In the genomic region with DNA sequence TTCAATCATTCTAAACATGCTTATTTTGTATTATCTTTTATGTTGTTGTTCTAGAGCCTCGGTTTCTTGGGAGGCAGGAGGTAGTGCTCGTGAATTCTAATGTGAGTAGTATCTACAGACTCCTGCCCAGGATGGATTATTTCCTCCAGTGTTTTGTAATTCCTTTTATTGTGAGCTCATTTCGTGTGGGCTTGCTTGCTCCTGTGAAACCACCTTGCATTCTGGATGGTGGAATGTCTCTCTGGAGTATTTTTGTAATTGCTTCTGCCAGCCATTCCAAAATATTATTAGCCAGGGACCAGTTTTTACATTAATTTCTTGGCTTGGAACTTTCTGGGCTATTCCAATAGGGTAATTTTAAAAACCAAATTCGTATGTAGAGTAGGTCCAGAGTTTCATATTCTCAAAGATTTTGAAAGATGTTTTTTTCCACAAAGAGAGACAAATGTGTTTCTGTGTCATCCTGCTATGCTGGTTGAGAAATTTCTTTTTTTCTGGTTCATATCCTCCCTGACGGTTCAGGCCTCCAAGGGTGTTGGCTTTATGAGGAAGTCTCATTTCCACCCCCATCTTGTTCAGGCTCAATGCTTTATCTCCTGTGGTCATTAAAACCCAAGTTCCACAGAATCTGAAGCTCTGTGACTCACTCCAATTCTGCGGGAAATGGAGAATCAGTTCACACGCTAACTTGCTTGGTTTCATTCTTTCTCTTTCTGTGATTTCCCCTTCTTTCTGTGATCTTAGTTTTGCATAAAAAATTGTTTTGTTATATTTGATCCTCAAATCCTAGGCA, we compare ENCODE assay signal across 9 cellular contexts. TPM values are rescaled to one million over a fixed set of nuclear protein-coding genes. Genes with fewer than 3 reads are reported as not detected.
DNase-seq lines count a peak whose midpoint lies in the region; ATAC-seq and TF ChIP-seq lines count a peak whose summit lies in the region.
"Had no signal": no experiment of that assay in that cellular context is flagged by ENCODE, and none has a peak within 500 bp of the region (broad histone marks: within the 10 kb centered on the region; RNA-seq: fewer than 3 reads in every experiment).

No MANE protein-coding gene starts in this region.

- H3K9me3 ChIP-seq in GM23248 (ENCODE audit: low read depth) (no peaks in the 10 kb centered on the region), RWPE2 (ENCODE audit: severe bottlenecking) (no peaks in the 10 kb centered on the region)

- no peaks in the 10 kb centered on the region for H4K20me1 ChIP-seq in GM23248 (ENCODE audit: insufficient read depth)

- no peaks in the 10 kb centered on the region for H3K79me2 ChIP-seq in GM23248 (ENCODE audit: insufficient read depth)

- no peaks in the 10 kb centered on the region for H3K9me3 Mint-ChIP-seq in glutamatergic neuron (ENCODE audit: unreplicated experiment)

- H3K36me3 ChIP-seq in GM23248 (ENCODE audit: low read depth) (no peaks in the 10 kb centered on the region), RWPE2 (ENCODE audit: low read depth) (no peaks in the 10 kb centered on the region)
- H3K36me3 ChIP-seq: cardiac muscle cell had no signal

- peak overlapping the region; percentile 75 for H3K4me2 ChIP-seq in GM23248 (ENCODE audit: unreplicated experiment)

- in situ Hi-C loops in GM23248 (cut with MboI), result no loop called here

- no peaks in the 10 kb centered on the region for H3K9me2 ChIP-seq in GM23248 (ENCODE audit: insufficient read depth)

- H3K27me3 ChIP-seq in GM23248 (replicated peaks; ENCODE audit: insufficient read depth), result no peaks in the 10 kb centered on the region
- H3K27me3 ChIP-seq in RWPE2 (ENCODE audit: insufficient read depth, poor library complexity, severe bottlenecking), result no peaks in the 10 kb centered on the region
- H3K27me3 ChIP-seq: cardiac muscle cell had no signal

- no peak overlapping the region for H3K27ac Mint-ChIP-seq in glutamatergic neuron (ENCODE audit: unreplicated experiment)

- WGBS in GM23248 (ENCODE audit: low coverage in 1 of 2, low lambda C conversion rate in 2 of 2, missing lambda C conversion rate in 2 of 2), 2 experiments, result 22 to 23% methylated on average over 7 of the region's 7 CpGs

- H3K4me3 Mint-ChIP-seq in glutamatergic neuron (ENCODE audit: unreplicated experiment), result no peak overlapping the region

- no peaks in the 10 kb centered on the region for H3K36me3 Mint-ChIP-seq in glutamatergic neuron (ENCODE audit: unreplicated experiment)

- DNase-seq in GM23248 (peak; percentile 98), RWPE2 (ENCODE audit: low spot score) (no peak), fibroblast of gingiva (ENCODE audit: low read depth) (peak; percentile 90), DMS79 (lab: John Stamatoyannopoulos, UW) (no peak), Ammon's horn (ENCODE audit: low spot score) (no peak), NCI-H1105 (lab: John Stamatoyannopoulos, UW) (no peak), glutamatergic neuron (no peak)
- DNase-seq in stimulated activated CD4-positive, alpha-beta T cell treated with anti-CD3 and anti-CD28 coated beads, Interleukin-2, amount 100 ng/mL, for 24 hours, result peak; percentile 19 to 23

- no peaks in the 10 kb centered on the region for H3K27me3 Mint-ChIP-seq in glutamatergic neuron (ENCODE audit: unreplicated experiment)

- H3K9ac ChIP-seq in GM23248, result peak overlapping the region; percentile 77

- peaks cover 56% of the 10 kb centered on the region for H3F3A ChIP-seq in GM23248 (ENCODE audit: insufficient read depth)

- H3K4me1 Mint-ChIP-seq in glutamatergic neuron (ENCODE audit: low read depth, unreplicated experiment), result no peaks in the 10 kb centered on the region

- H3K4me3 ChIP-seq in GM23248 (peak overlapping the region; percentile 48), RWPE2 (ENCODE audit: severe bottlenecking) (no peak overlapping the region)
- H3K4me3 ChIP-seq: cardiac muscle cell had no signal

- peak overlapping the region; percentile 1; the same call in 1 of the 2 replicates for H2AFZ ChIP-seq in GM23248

- peaks cover 71% of the 10 kb centered on the region for H3K4me1 ChIP-seq in GM23248 (ENCODE audit: insufficient read depth)
- H3K4me1 ChIP-seq in RWPE2 (ENCODE audit: insufficient read depth, poor library complexity, severe bottlenecking), result peaks cover 13% of the 10 kb centered on the region

- TF ChIP-seq CTCF in RWPE2 (IDR thresholded peaks at IDR 0.05; ENCODE audit: poor library complexity, severe bottlenecking) (no peak), glutamatergic neuron (IDR thresholded peaks at IDR 0.05; ENCODE audit: partially characterized antibody, unreplicated experiment) (no peak)

- ATAC-seq in RWPE2 (ENCODE audit: low read depth), result no peak; the same call in 2 of the 3 replicates

- peak overlapping the region; percentile 96 for H3K27ac ChIP-seq in GM23248
- H3K27ac ChIP-seq in RWPE2 (ENCODE audit: poor library complexity, severe bottlenecking), result peak overlapping the region; percentile 5
- H3K27ac ChIP-seq: cardiac muscle cell had no signal

RNA-seq across cellular contexts. Expression of gene CALD1, which starts 41.7 kb away (rescaled TPM):
- total RNA-seq in GM23248 (2014; rRNA removed; shearing (Covaris generic)), result 674 and 698 TPM in 2 replicates
- polyA plus RNA-seq in GM23248 (2016; fragmentation: Nextera tagmentation; extraction: Ambion mirVana), result 1,687 and 1,703 TPM in 2 replicates
- 61.8 TPM for total RNA-seq in glutamatergic neuron (ENCODE audit: unreplicated experiment)

Comparison
In these comparisons a context has a peak if more than half of its experiments do, and no peak if none do; other contexts are left out.
1. DNase-seq: peak in GM23248 (single experiment), fibroblast of gingiva (single experiment) and stimulated activated CD4-positive, alpha-beta T cell treated with anti-CD3 and anti-CD28 coated beads, Interleukin-2, amount 100 ng/mL, for 24 hours (2 of 2); none in RWPE2 (single experiment), DMS79 (single experiment), Ammon's horn (single experiment), NCI-H1105 (single experiment) and glutamatergic neuron (single experiment).
2. RNA of gene CALD1, which starts 41.7 kb away (total RNA-seq): 674 to 698 TPM in GM23248; 61.8 TPM in glutamatergic neuron (single experiment); every median in the first group is over 10 times any median in the second.